ENCODE assay signal across 16 cellular contexts in the genomic region with DNA sequence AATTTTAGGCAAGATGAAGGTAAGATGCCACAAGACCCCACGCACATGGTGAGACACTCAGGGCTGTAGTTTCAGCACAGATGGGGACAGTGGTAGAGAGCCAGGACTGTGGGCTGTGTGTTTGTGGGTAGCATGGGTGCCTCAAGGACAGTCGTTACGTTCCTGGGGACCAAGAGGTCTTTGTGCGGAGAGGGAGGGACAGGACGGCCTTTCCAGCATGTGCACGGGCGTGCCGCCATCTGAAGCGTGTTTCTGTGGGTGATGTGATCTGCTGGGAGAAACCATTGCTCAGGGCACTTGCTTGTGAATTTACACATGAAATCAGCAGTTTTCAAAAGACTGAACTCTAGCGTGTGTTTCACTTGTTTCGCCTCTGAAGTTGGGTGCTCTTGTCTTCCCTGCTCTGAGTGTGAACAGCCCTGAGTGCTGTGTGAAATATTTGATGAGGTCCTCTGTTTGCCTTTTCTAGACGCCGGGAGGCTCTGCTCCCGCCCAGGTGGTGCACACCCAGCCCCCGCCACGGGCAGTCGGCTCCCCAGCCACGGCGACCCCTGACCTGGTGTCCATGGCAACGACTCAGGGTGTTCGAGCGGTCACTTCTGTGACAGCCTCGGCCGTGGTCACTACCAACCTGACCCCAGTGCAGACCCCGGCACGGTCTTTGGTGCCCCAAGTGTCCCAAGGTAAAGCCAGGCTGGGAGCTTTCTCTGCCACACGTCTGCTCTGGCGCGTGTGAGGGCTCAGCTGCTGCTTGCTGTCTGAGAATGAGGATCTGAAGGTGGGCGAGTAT.
DNase-seq lines count a peak whose midpoint lies in the region; ATAC-seq and TF ChIP-seq lines count a peak whose summit lies in the region.
"Had no signal": no experiment of that assay in that cellular context is flagged by ENCODE, and none has a peak within 500 bp of the region (broad histone marks: within the 10 kb centered on the region; RNA-seq: fewer than 3 reads in every experiment).

No MANE protein-coding gene starts in this region.

- H3K4me1 ChIP-seq in trophoblast cell (ENCODE audit: control insufficient read depth in 1 of 2, insufficient read depth in 2 of 2, low read length in 2 of 2) (peaks cover 0 to 3% of the 10 kb centered on the region in 2 experiments), upper lobe of right lung (no peaks in the 10 kb centered on the region)
- H3K4me1 ChIP-seq: SJSA1 had no signal

- H3K23ac ChIP-seq in trophoblast cell (ENCODE audit: low read length), result no peak overlapping the region

- H3K9me3 ChIP-seq in trophoblast cell (ENCODE audit: insufficient read depth, low read depth, low read length) (peaks cover 2% of the 10 kb centered on the region), upper lobe of right lung (no peaks in the 10 kb centered on the region)
- H3K9me3 ChIP-seq: SJSA1 had no signal

- H3K9me3 Mint-ChIP-seq in activated T-cell treated with anti-CD3 and anti-CD28 coated beads, Interleukin-2, amount 50 U/mL, for 24 hours, result no peaks in the 10 kb centered on the region
- H3K9me3 Mint-ChIP-seq in activated T-cell treated with anti-CD3 and anti-CD28 coated beads, Interleukin-2, amount 50 U/mL, for 72 hours, result no peaks in the 10 kb centered on the region
- H3K9me3 Mint-ChIP-seq in endothelial cell (ENCODE audit: unreplicated experiment), result no peaks in the 10 kb centered on the region

- WGBS in trophoblast cell (ENCODE audit: extremely low coverage, insufficient coverage, insufficient read length), result no CpG with 5 or more reads among the region's 30 CpGs

- no peaks in the 10 kb centered on the region for H3K79me1 ChIP-seq in trophoblast cell (ENCODE audit: low read length)

- no peak overlapping the region for H3K9ac ChIP-seq in trophoblast cell (ENCODE audit: low read length)
- H3K9ac ChIP-seq: KMS-11 had no signal

- no peak overlapping the region for H2BK5ac ChIP-seq in trophoblast cell (ENCODE audit: low read depth, low read length, poor library complexity)

- no peak overlapping the region for H4K8ac ChIP-seq in trophoblast cell (ENCODE audit: low read depth, low read length)

- TF ChIP-seq CTCF in endothelial cell (IDR thresholded peaks at IDR 0.05; ENCODE audit: unreplicated experiment) (no peak), upper lobe of right lung (IDR thresholded peaks at IDR 0.05) (no peak)

- H2BK120ac ChIP-seq in trophoblast cell (ENCODE audit: insufficient read depth, low read length, poor library complexity), result no peak overlapping the region

- H3K4me3 ChIP-seq in trophoblast cell (ENCODE audit: low read depth, low read length), result peak overlapping the region; percentile 7
- no peak overlapping the region for H3K4me3 ChIP-seq in upper lobe of right lung
- H3K4me3 ChIP-seq: SJSA1 had no signal

- no peaks in the 10 kb centered on the region for H3K79me2 ChIP-seq in trophoblast cell (ENCODE audit: control insufficient read depth, insufficient read depth, low read length, poor library complexity)

- H3K27ac ChIP-seq in trophoblast cell (ENCODE audit: low read depth, low read length) (no peak overlapping the region), upper lobe of right lung (no peak overlapping the region)
- H3K27ac ChIP-seq: KMS-11, SJSA1 had no signal

- no peak overlapping the region for H2AK5ac ChIP-seq in trophoblast cell (ENCODE audit: low read length)

- H3K4ac ChIP-seq in trophoblast cell (ENCODE audit: low read depth, low read length), result no peak overlapping the region

- no peak overlapping the region for H2AFZ ChIP-seq in trophoblast cell (ENCODE audit: insufficient read depth, low read length, poor library complexity)

- DNase-seq in activated T-cell treated with anti-CD3 and anti-CD28 coated beads, Interleukin-2, amount 50 U/mL, for 24 hours, result no peak
- DNase-seq in activated T-cell treated with anti-CD3 and anti-CD28 coated beads, Interleukin-2, amount 50 U/mL, for 72 hours, result no peak
- no peak for DNase-seq in endothelial cell (ENCODE audit: low spot score)
- no peak for DNase-seq in trophoblast cell
- DNase-seq in upper lobe of right lung, result peak; percentile 62
- no peak for DNase-seq in activated CD4-positive, alpha-beta T cell treated with anti-CD3 and anti-CD28 coated beads, Interleukin-2, amount 50 U/mL, for 4 hours
- DNase-seq in NCI-H345 (lab: John Stamatoyannopoulos, UW), result no peak
- DNase-seq: 8988T, GF-D8, NCI-H1436, NCI-H2029 treated with DMSO at 0.1 percent for 48 hours, NCI-H510A, NCI-H82 had no signal

- no peak overlapping the region for H4K91ac ChIP-seq in trophoblast cell (ENCODE audit: low read depth, low read length)

- H2BK12ac ChIP-seq in trophoblast cell (ENCODE audit: low read length), result no peak overlapping the region

- no peak overlapping the region for H3K14ac ChIP-seq in trophoblast cell (ENCODE audit: low read length)

- H3K4me1 Mint-ChIP-seq in activated T-cell treated with anti-CD3 and anti-CD28 coated beads, Interleukin-2, amount 50 U/mL, for 24 hours (ENCODE audit: low read depth), result peaks cover 23% of the 10 kb centered on the region
- H3K4me1 Mint-ChIP-seq in activated T-cell treated with anti-CD3 and anti-CD28 coated beads, Interleukin-2, amount 50 U/mL, for 72 hours (ENCODE audit: low read depth), result peaks cover 13% of the 10 kb centered on the region
- H3K4me1 Mint-ChIP-seq in endothelial cell (ENCODE audit: unreplicated experiment), result peaks cover 15% of the 10 kb centered on the region

- peak overlapping the region; percentile 28 for H3K27ac Mint-ChIP-seq in activated T-cell treated with anti-CD3 and anti-CD28 coated beads, Interleukin-2, amount 50 U/mL, for 24 hours
- H3K27ac Mint-ChIP-seq in activated T-cell treated with anti-CD3 and anti-CD28 coated beads, Interleukin-2, amount 50 U/mL, for 72 hours, result no peak overlapping the region
- H3K27ac Mint-ChIP-seq in endothelial cell (ENCODE audit: unreplicated experiment), result no peak overlapping the region

- H3K18ac ChIP-seq in trophoblast cell (ENCODE audit: low read length), result no peak overlapping the region

- H3K36me3 Mint-ChIP-seq in activated T-cell treated with anti-CD3 and anti-CD28 coated beads, Interleukin-2, amount 50 U/mL, for 24 hours (ENCODE audit: low read depth), result peaks cover 98% of the 10 kb centered on the region
- H3K36me3 Mint-ChIP-seq in activated T-cell treated with anti-CD3 and anti-CD28 coated beads, Interleukin-2, amount 50 U/mL, for 72 hours (ENCODE audit: insufficient read depth in 2 of 2), result peaks cover 1 to 17% of the 10 kb centered on the region in 2 donors
- peaks cover 55% of the 10 kb centered on the region for H3K36me3 Mint-ChIP-seq in endothelial cell (ENCODE audit: low read depth, unreplicated experiment)

- H4K12ac ChIP-seq in trophoblast cell (ENCODE audit: low read depth, low read length), result no peak overlapping the region

- no peaks in the 10 kb centered on the region for H3K27me3 Mint-ChIP-seq in activated T-cell treated with anti-CD3 and anti-CD28 coated beads, Interleukin-2, amount 50 U/mL, for 24 hours
- no peaks in the 10 kb centered on the region for H3K27me3 Mint-ChIP-seq in activated T-cell treated with anti-CD3 and anti-CD28 coated beads, Interleukin-2, amount 50 U/mL, for 72 hours (ENCODE audit: low read depth)
- H3K27me3 Mint-ChIP-seq in endothelial cell (ENCODE audit: unreplicated experiment), result peaks cover 11% of the 10 kb centered on the region

- no peak overlapping the region for H3K4me3 Mint-ChIP-seq in activated T-cell treated with anti-CD3 and anti-CD28 coated beads, Interleukin-2, amount 50 U/mL, for 24 hours
- H3K4me3 Mint-ChIP-seq in activated T-cell treated with anti-CD3 and anti-CD28 coated beads, Interleukin-2, amount 50 U/mL, for 72 hours, result no peak overlapping the region
- H3K4me3 Mint-ChIP-seq in endothelial cell (ENCODE audit: unreplicated experiment), result peak overlapping the region; percentile 28

- ATAC-seq in activated T-cell treated with anti-CD3 and anti-CD28 coated beads, Interleukin-2, amount 50 U/mL, for 72 hours (replicated peaks in 1 of 2), result no peak
- ATAC-seq in upper lobe of right lung, result no peak
- ATAC-seq in GM18867 (IDR thresholded peaks at IDR 0.05; ENCODE audit: unreplicated experiment), result no peak

- H3K4me2 ChIP-seq in trophoblast cell (ENCODE audit: low read length), result no peak overlapping the region
- H3K4me2 ChIP-seq: KMS-11 had no signal

- intact Hi-C loops in upper lobe of right lung (cut with DNase I), result no loop called here

- H3K27me3 ChIP-seq in trophoblast cell (ENCODE audit: insufficient read depth, low read length) (no peaks in the 10 kb centered on the region), upper lobe of right lung (no peaks in the 10 kb centered on the region)
- H3K27me3 ChIP-seq: SJSA1 had no signal

- H3K36me3 ChIP-seq in trophoblast cell (ENCODE audit: control insufficient read depth in 1 of 2, insufficient read depth in 2 of 2, low read length in 2 of 2) (peaks cover 53 to 61% of the 10 kb centered on the region in 2 experiments), upper lobe of right lung (peaks cover 80% of the 10 kb centered on the region)
